9 cellular contexts compared by ENCODE assay signal in the genomic region with DNA sequence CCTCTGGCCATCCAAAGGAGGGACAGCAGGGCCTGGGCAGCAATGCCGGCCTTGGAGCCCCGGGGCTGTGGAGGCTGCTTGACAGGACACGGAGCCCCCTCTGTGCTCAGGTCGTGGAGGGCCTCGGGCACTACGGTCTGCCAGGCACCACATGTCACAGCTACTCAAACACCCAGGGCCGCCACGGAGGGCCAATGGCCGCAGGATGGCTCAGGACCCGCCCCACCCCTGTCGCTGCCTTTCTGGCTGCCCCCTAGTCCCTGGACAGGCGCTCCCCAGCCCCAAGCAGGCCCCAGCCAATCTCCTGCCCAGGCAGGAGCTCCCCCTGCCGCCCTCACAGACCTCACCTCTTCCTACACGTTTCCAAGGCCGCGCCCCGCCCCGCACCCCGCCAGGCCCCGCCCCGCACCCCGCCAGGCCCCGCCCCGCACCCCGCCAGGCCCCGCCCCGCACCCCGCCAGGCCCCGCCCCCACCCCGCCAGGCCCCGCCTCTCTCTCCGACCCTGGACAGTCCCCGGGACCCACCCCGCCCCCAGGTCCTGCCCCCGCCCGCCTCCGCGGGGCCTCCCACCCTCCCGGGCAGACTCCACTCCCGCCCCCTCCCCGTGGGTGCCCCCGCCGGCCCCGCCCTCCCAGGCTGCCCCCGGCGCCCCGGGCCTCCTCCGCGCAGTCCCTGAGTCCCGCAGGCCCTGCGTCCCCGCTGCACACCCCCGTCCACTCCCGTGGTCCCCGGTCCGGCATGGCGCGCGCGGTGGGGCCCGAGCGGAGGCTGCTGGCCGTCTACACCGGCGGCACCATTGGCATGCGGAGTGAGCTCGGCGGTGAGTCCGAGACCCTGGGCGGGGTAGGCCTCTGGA. TPM values are rescaled to one million over a fixed set of nuclear protein-coding genes. Genes with fewer than 3 reads are reported as not detected.
A peak's percentile ranks its signal among the peaks of the same experiment; 100 is the strongest.
DNase-seq lines count a peak whose midpoint lies in the region; ATAC-seq and TF ChIP-seq lines count a peak whose summit lies in the region.
"Had no signal": no experiment of that assay in that cellular context is flagged by ENCODE, and none has a peak within 500 bp of the region (broad histone marks: within the 10 kb centered on the region; RNA-seq: fewer than 3 reads in every experiment).

A gene (plus strand): TSS at position 669 of the 857 bp plus-strand sequence. CDS start 71 bp downstream, at position 740.

- intact Hi-C loops in spleen (cut with DNase I; ENCODE audit: low total_unique reads): no loop called here

- H3K9me3 ChIP-seq in spleen: peaks cover 0 to 2% (median 0%) of the 10 kb centered on the region in 8 donors

- no peak for TF ChIP-seq CTCF in spleen (IDR thresholded peaks at IDR 0.05 in 8 of 11, conservative IDR thresholded peaks at IDR 0.05 in 3 of 11)

- no peak for ATAC-seq in GM19395 (IDR thresholded peaks at IDR 0.05; ENCODE audit: unreplicated experiment)
- ATAC-seq: GM12878 had no signal

- peak within 1 kb of the TSS; percentile 52 for H3K4me3 ChIP-seq in H7 (ENCODE audit: insufficient read depth, low read depth, low read length)
- H3K4me3 ChIP-seq in iPS-11a (ENCODE audit: low read depth, low read length): peak within 1 kb of the TSS; percentile 10
- peak within 1 kb of the TSS in 1 of 8 donors; percentile 51 for H3K4me3 ChIP-seq in spleen
- H3K4me3 ChIP-seq: GM12878 had no signal

- H3K27me3 ChIP-seq in H7 (ENCODE audit: control insufficient read depth, insufficient read depth, low read length) (peaks cover 10% of the 10 kb centered on the region), spleen (replicated peaks in 1 of 7) (peaks cover 0 to 57% (median 17%) of the 10 kb centered on the region in 7 donors)

- no peak within 1 kb of the TSS for H3K27ac ChIP-seq in spleen

- WGBS in spleen, 5 donors: 16 to 47% (median 22%) methylated on average over 12 to 70 of the region's 70 CpGs

- H3K36me3 ChIP-seq in H7 (replicated peaks; ENCODE audit: control insufficient read depth, insufficient read depth, low read length): no peaks in the 10 kb centered on the region
- no peaks in the 10 kb centered on the region for H3K36me3 ChIP-seq in spleen

- TF ChIP-seq POLR2A in spleen (IDR thresholded peaks at IDR 0.05): no peak

- H3K4me1 ChIP-seq in spleen: peaks cover 0 to 7% (median 3%) of the 10 kb centered on the region in 6 donors

- DNase-seq in H7 (peak; percentile 99), spleen (peak; percentile 69), NCI-H510A (lab: John Stamatoyannopoulos, UW) (no peak)
- peak; percentile 18 for DNase-seq in activated T-cell treated with anti-CD3 and anti-CD28 coated beads, Interleukin-2, amount 50 U/mL, for 1 hour
- no peak for DNase-seq in activated CD4-positive, alpha-beta T cell treated with anti-CD3 and anti-CD28 coated beads, Interleukin-2, amount 50 U/mL, for 4 hours
- DNase-seq: NCI-H1092 treated with DMSO at 0.1 percent for 48 hours had no signal

RNA-seq across cellular contexts. Expression of the gene that starts here (rescaled TPM):
- 0.17 and 2.9 TPM in 2 replicates for total RNA-seq in H7 (2014; rRNA removed; shearing (Covaris generic))
- under 1 TPM in 4 of 7 donors, not detected in 3; 0.09 to 0.28 (median 0.18) TPM for total RNA-seq in spleen
- under 1 TPM; 0.05 to 0.67 (median 0.32) TPM for polyA plus RNA-seq in spleen
- total RNA-seq: GM12878 had no signal
- polyA plus RNA-seq: GM12878 had no signal

Comparison
In these comparisons a context has a peak if more than half of its experiments do, and no peak if none do; other contexts are left out.
1. Peak in DNase-seq in spleen; RNA of the gene not detected or under 1 TPM.
2. DNase-seq: peak in H7 (single experiment) and activated T-cell treated with anti-CD3 and anti-CD28 coated beads, Interleukin-2, amount 50 U/mL, for 1 hour (single experiment); none in NCI-H510A (single experiment) and activated CD4-positive, alpha-beta T cell treated with anti-CD3 and anti-CD28 coated beads, Interleukin-2, amount 50 U/mL, for 4 hours (0 of 2).